Comparison of ENCODE assay signal across 15 cellular contexts in genomic region chr14:106776395-106776983, GRCh38.
"Had no signal": no experiment of that assay in that cellular context is flagged by ENCODE, and none has a peak within 500 bp of the region (broad histone marks: within the 10 kb centered on the region; RNA-seq: fewer than 3 reads in every experiment).

No MANE protein-coding gene starts in this region.

- H3K4me3 Mint-ChIP-seq: endodermal cell had no signal

- H3K27ac Mint-ChIP-seq: endodermal cell had no signal

- H3K27me3 ChIP-seq: body of pancreas, cardiac muscle cell, transverse colon had no signal

- DNase-seq: activated naive CD4-positive, alpha-beta T cell treated with Interleukin-2 at 50 U/mL for 16 hours; anterior cingulate cortex; body of pancreas; cortex of kidney; endodermal cell; esophagus squamous epithelium; gastrocnemius medialis; hippocampal formation; nucleus accumbens; right cardiac atrium; stimulated activated CD4-positive, alpha-beta T cell treated with anti-CD3 and anti-CD28 coated beads, Interleukin-4, amount 100 ng/mL, for 24 hours; stomach; transverse colon had no signal

- H3K4me1 ChIP-seq: body of pancreas, esophagus squamous epithelium, gastrocnemius medialis, parathyroid adenoma, stomach had no signal

- H3K4me1 Mint-ChIP-seq: endodermal cell had no signal

- H3K9me3 ChIP-seq: gastrocnemius medialis, transverse colon had no signal

- H3K36me3 ChIP-seq: cardiac muscle cell, esophagus squamous epithelium, gastrocnemius medialis, stomach, transverse colon had no signal

- H3K27ac ChIP-seq: body of pancreas, cardiac muscle cell, esophagus squamous epithelium, gastrocnemius medialis, parathyroid adenoma, stomach, transverse colon had no signal

- ATAC-seq: body of pancreas, gastrocnemius medialis, right cardiac atrium had no signal

- H3K4me3 ChIP-seq: body of pancreas, cardiac muscle cell, esophagus squamous epithelium, gastrocnemius medialis, stomach, transverse colon had no signal
